Comparison of ENCODE assay signal across 8 cellular contexts in the genomic region with DNA sequence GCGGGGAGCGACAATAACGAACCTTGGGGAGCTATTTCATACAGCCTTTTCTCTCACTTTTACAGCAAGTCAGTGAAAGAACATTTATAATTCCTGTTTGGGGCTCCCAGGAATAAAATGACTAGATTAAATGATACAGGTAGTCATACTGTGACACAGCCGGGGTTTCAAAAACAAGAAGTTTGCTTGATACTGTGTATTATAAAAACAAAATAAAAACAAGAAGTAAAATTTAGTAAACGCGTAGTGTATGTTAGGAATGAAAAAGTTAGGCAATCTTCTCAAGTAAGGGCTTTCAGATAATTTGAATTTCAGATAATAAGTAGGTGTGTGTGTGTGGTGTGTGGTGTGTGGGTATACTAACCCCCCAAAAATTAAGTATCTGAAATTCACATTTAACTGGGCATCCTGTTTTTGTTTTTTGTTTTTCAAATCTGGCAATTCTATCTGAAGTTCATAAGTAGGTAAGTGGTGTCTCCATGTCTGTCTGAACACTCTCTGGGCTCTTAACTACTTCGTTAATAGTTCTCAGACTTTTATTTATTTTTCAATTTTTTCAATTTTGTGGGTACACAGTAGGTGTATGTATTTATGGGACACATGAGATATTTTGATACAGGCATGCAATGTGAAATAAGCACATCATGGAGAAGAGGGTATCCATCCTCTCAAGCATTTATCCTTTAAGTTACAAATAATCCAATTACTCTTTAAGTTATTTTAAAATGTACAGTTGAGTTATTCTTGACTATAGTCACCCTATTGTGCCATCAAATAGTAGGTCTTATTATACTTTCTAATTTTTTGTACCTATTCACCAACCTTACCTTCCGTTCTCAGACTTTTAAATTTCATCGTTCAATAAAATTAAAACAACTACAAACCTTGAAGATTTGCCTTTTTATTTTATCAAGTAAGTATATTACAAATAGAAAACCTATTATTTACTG. TPM values are rescaled to one million over a fixed set of nuclear protein-coding genes. Genes with fewer than 3 reads are reported as not detected.
DNase-seq lines count a peak whose midpoint lies in the region; ATAC-seq, FAIRE-seq and TF ChIP-seq lines count a peak whose summit lies in the region.

No MANE protein-coding gene starts in this region.

- peak overlapping the region in 6 of 12 donors; percentile 86 to 93 (median 92) for H3K27ac ChIP-seq in heart left ventricle
- H3K27ac ChIP-seq in K562 (ENCODE audit: extremely low read depth, low read depth, low read length): peak overlapping the region; percentile 84
- H3K27ac ChIP-seq in urinary bladder (ENCODE audit: low read depth): no peak overlapping the region

- H3K27ac Mint-ChIP-seq in mesothelial cell of epicardium: no peak overlapping the region

- ATAC-seq in heart left ventricle (no peak), K562 (no peak), HG02759 (IDR thresholded peaks at IDR 0.05; ENCODE audit: unreplicated experiment) (no peak)

- no peaks in the 10 kb centered on the region for H3K9me1 ChIP-seq in K562 (ENCODE audit: control insufficient read depth, insufficient read depth, low read length)

- H2AFZ ChIP-seq in K562 (ENCODE audit: low read depth, low read length): peak overlapping the region; percentile 85

- peaks cover 16% of the 10 kb centered on the region for H3K4me1 Mint-ChIP-seq in mesothelial cell of epicardium

- no peak for FAIRE-seq in K562 (lab: Jason Lieb, UNC)

- WGBS in heart left ventricle, 4 donors: 43 to 46% (median 44%) methylated on average over 9 of the region's 9 CpGs
- WGBS in K562 (ENCODE audit: insufficient coverage, low coverage, missing lambda C conversion rate): 22% methylated on average over 9 of the region's 9 CpGs
- whole genome bisulfite sequencing in urinary bladder: 43% methylated on average over 9 of the region's 9 CpGs

- TF ChIP-seq RAD21 in K562 (CRISPR knock-in tag; conservative IDR thresholded peaks at IDR 0.05 in 1 of 2, IDR thresholded peaks at IDR 0.05 in 1 of 2): no peak

- H3K36me3 ChIP-seq in heart left ventricle (peaks cover 0 to 14% (median 1%) of the 10 kb centered on the region in 9 donors), K562 (ENCODE audit: control insufficient read depth, insufficient read depth, low read length) (peaks cover 32% of the 10 kb centered on the region), urinary bladder (ENCODE audit: insufficient read depth) (no peaks in the 10 kb centered on the region)

- H3K4me3 ChIP-seq in heart left ventricle (peak overlapping the region in 10 of 12 donors; percentile 66 to 99 (median 94)), K562 (peak overlapping the region; percentile 93; the same call in 1 of the 2 replicates), urinary bladder (ENCODE audit: low read depth, low read length) (peak overlapping the region; percentile 85)

- no TSS peak for BruUV-seq in K562 (replicated peaks; lab: Mats Ljungman, UMichigan)

- peaks cover 0 to 35% (median 22%) of the 10 kb centered on the region in 9 donors for H3K27me3 ChIP-seq in heart left ventricle
- no peaks in the 10 kb centered on the region for H3K27me3 ChIP-seq in K562 (ENCODE audit: control insufficient read depth in 2 of 2, insufficient read depth in 2 of 2, low read length in 2 of 2)

- no peaks in the 10 kb centered on the region for H3K9me3 Mint-ChIP-seq in mesothelial cell of epicardium

- intact Hi-C loops in heart left ventricle (cut with DNase I) (loop anchor here in 2 of 10 donors (2.0 to 5.0 kb wide), 2 partner anchors 25 to 60 kb away; partner anchors contain the start of genes MBD6 (in 2 of the 2) and MARS1 (in 1 of the 2)), cardiac septum (cut with DNase I) (loop anchor here (2.0 kb wide), 1 partner anchor 25 kb away; the partner anchor contains the start of gene MBD6), K562 (cut with micrococcal nuclease) (loop anchor here (1.0 kb wide), 1 partner anchor 25 kb away; the partner anchor contains the start of gene MBD6)

- DNase-seq in heart left ventricle (no peak), cardiac septum (ENCODE audit: low spot score) (no peak), K562 (ENCODE audit: extremely low read depth in 1 of 4, low spot score in 3 of 4) (no peak), mesothelial cell of epicardium (ENCODE audit: low spot score in 2 of 2, unreplicated experiment in 2 of 2) (no peak), NCI-H2227 (lab: John Stamatoyannopoulos, UW; ENCODE audit: unreplicated experiment) (no peak), NCI-H510A treated with DMSO at 0.1 percent for 48 hours (lab: John Stamatoyannopoulos, UW) (no peak)

- H3K27me3 Mint-ChIP-seq in mesothelial cell of epicardium (ENCODE audit: low read depth): peaks cover 56% of the 10 kb centered on the region

- peak overlapping the region; percentile 94 to 98; a peak in 2 of 4 replicates for H3K9ac ChIP-seq in K562 (ENCODE audit: insufficient read depth in 1 of 2, low read depth in 2 of 2, low read length in 2 of 2)

- TF ChIP-seq CTCF in heart left ventricle (IDR thresholded peaks at IDR 0.05) (no peak), K562 (IDR thresholded peaks at IDR 0.05 in 2 of 3, conservative IDR thresholded peaks at IDR 0.05 in 1 of 3; ENCODE audit: insufficient read depth in 2 of 3, low read depth in 1 of 3, low read length in 3 of 3) (no peak), mesothelial cell of epicardium (IDR thresholded peaks at IDR 0.05; ENCODE audit: unreplicated experiment) (no peak)

- no peaks in the 10 kb centered on the region for H4K20me1 ChIP-seq in K562 (replicated peaks; ENCODE audit: control insufficient read depth, insufficient read depth, low read length)

- H3K9me3 ChIP-seq in heart left ventricle (no peaks in the 10 kb centered on the region), K562 (replicated peaks; ENCODE audit: control insufficient read depth, insufficient read depth, low read depth, low read length) (no peaks in the 10 kb centered on the region)

- peak overlapping the region; percentile 97 for H3K4me2 ChIP-seq in K562 (ENCODE audit: insufficient read depth, low read length)

- peaks cover 4% of the 10 kb centered on the region for H3K36me3 Mint-ChIP-seq in mesothelial cell of epicardium

- POLR2A ChIA-PET in K562 (lab: Yijun Ruan, JAX): interaction anchor here (0.6 to 4.4 kb wide), 16 partner anchors 8 to 301 kb away, joined by 3 to 53 read pairs (median 5); partner anchors contain the start of gene DDIT3

- 0 out of 2 replicates have a peak, but pooled peaks have one; percentile 1 for TF ChIP-seq EP300 in K562 (IDR thresholded peaks at IDR 0.05; ENCODE audit: low read length)

- TF ChIP-seq POLR2A in heart left ventricle (IDR thresholded peaks at IDR 0.05) (no peak), K562 (conservative IDR thresholded peaks at IDR 0.05) (no peak)

- in situ Hi-C loops in K562 (cut with MboI): no loop called here

- H3K4me1 ChIP-seq in heart left ventricle (peaks cover 0 to 48% (median 30%) of the 10 kb centered on the region in 12 donors), K562 (replicated peaks in 1 of 2; ENCODE audit: control insufficient read depth in 2 of 2, insufficient read depth in 2 of 2, low read length in 2 of 2) (peaks cover 44 to 57% of the 10 kb centered on the region in 2 experiments), urinary bladder (ENCODE audit: insufficient read depth) (no peaks in the 10 kb centered on the region)

- peaks cover 63% of the 10 kb centered on the region for H3K79me2 ChIP-seq in K562 (ENCODE audit: control insufficient read depth, insufficient read depth, low read length)

- CTCF ChIA-PET in K562 (lab: Yijun Ruan, JAX; ENCODE audit: low intra/inter-chr PET ratio): no interaction called here

- H3K4me3 Mint-ChIP-seq in mesothelial cell of epicardium: peak overlapping the region; percentile 98

RNA-seq across cellular contexts. Expression of gene DCTN2, which starts 0.6 kb away (rescaled TPM):
- 100 to 1,000 TPM in 5 of 9 donors, 10 to 100 TPM in 4; 84.4 to 159 (median 109) TPM for total RNA-seq in heart left ventricle
- polyA plus RNA-seq in heart left ventricle: 100 to 1,000 TPM in 1 of 2 donors, 10 to 100 TPM in 1; 62.3 to 228 TPM
- total RNA-seq in cardiac septum: 100 TPM
- 253 and 274 TPM in 2 replicates for total RNA-seq in K562 (2011; cell fraction: chromatin; rRNA removed; ENCODE audit: low replicate concordance)
- 125 and 135 TPM in 2 replicates for total RNA-seq in K562 (2011; cell fraction: nucleolus; rRNA removed)
- total RNA-seq in K562 (2011; cell fraction: nucleoplasm; rRNA removed): 180 and 202 TPM in 2 replicates
- 128 and 135 TPM in 2 replicates for total RNA-seq in K562 (2014; rRNA removed)
- 114 and 115 TPM in 2 replicates for total RNA-seq in K562 (2014; rRNA removed; fragmentation: Illumina TruSeq; extraction: Trizol)
- 122 and 151 TPM in 2 replicates for total RNA-seq in K562 (2015; rRNA removed; fragmentation: Illumina TruSeq; extraction: Trizol)
- 119 and 129 TPM in 2 replicates for total RNA-seq in K562 (2021)
- 137 and 161 TPM in 2 replicates for polyA plus RNA-seq in K562 (2011; rRNA removed)
- polyA plus RNA-seq in K562 (2011; cell fraction: cytosol; rRNA removed): 125 and 134 TPM in 2 replicates
- polyA plus RNA-seq in K562 (2011; cell fraction: nucleus; rRNA removed): 140 and 175 TPM in 2 replicates
- 98.5 and 216 TPM in 2 replicates for polyA plus RNA-seq in K562 (2012)
- 255 and 270 TPM in 2 replicates for polyA plus RNA-seq in K562 (2014; fragmentation: Illumina TruSeq; extraction: Trizol)
- polyA plus RNA-seq in K562 (2014; fragmentation: Nextera tagmentation; extraction: Ambion mirVana): 10 to 100 TPM; 43.6 to 64.7 TPM
- 125 and 127 TPM in 2 replicates for polyA plus RNA-seq in K562 (2014; rRNA removed)
- polyA minus RNA-seq in K562 (2011; rRNA and poly(A)+ RNA removed): 129 and 192 TPM in 2 replicates
- polyA minus RNA-seq in K562 (2011; cell fraction: cytosol; rRNA and poly(A)+ RNA removed): 103 and 129 TPM in 2 replicates
- polyA minus RNA-seq in K562 (2011; cell fraction: nucleus; rRNA and poly(A)+ RNA removed): 35.9 and 66.2 TPM in 2 replicates
- 102 to 103 TPM (median 102 TPM) in 3 replicates for total RNA-seq in mesothelial cell of epicardium
- total RNA-seq in urinary bladder: 70.8 TPM
- polyA plus RNA-seq in urinary bladder: 195 TPM

RNA-seq across cellular contexts. Expression of gene KIF5A, which starts 2.2 kb away (rescaled TPM):
- total RNA-seq in heart left ventricle: under 1 TPM in 6 of 9 donors, not detected in 3; 0.07 to 0.31 (median 0.17) TPM
- polyA plus RNA-seq in heart left ventricle: under 1 TPM; 0.06 to 0.08 TPM
- 0.22 TPM for total RNA-seq in cardiac septum
- total RNA-seq in K562 (2011; cell fraction: chromatin; rRNA removed; ENCODE audit: low replicate concordance): 64.9 and 77.9 TPM in 2 replicates
- total RNA-seq in K562 (2011; cell fraction: nucleolus; rRNA removed): 36.1 and 39.9 TPM in 2 replicates
- 52.8 and 54.9 TPM in 2 replicates for total RNA-seq in K562 (2011; cell fraction: nucleoplasm; rRNA removed)
- 5.9 and 7.1 TPM in 2 replicates for total RNA-seq in K562 (2014; rRNA removed)
- 7.3 and 8.0 TPM in 2 replicates for total RNA-seq in K562 (2014; rRNA removed; fragmentation: Illumina TruSeq; extraction: Trizol)
- total RNA-seq in K562 (2015; rRNA removed; fragmentation: Illumina TruSeq; extraction: Trizol): 4.3 and 4.5 TPM in 2 replicates
- total RNA-seq in K562 (2021): 14.2 and 17.7 TPM in 2 replicates
- 16.0 and 19.3 TPM in 2 replicates for polyA plus RNA-seq in K562 (2011; rRNA removed)
- 5.5 and 8.2 TPM in 2 replicates for polyA plus RNA-seq in K562 (2011; cell fraction: cytosol; rRNA removed)
- polyA plus RNA-seq in K562 (2011; cell fraction: nucleus; rRNA removed): 66.5 and 75.3 TPM in 2 replicates
- 8.1 and 30.3 TPM in 2 replicates for polyA plus RNA-seq in K562 (2012)
- polyA plus RNA-seq in K562 (2014; fragmentation: Illumina TruSeq; extraction: Trizol): 16.0 and 16.1 TPM in 2 replicates
- polyA plus RNA-seq in K562 (2014; fragmentation: Nextera tagmentation; extraction: Ambion mirVana): 1 to 10 TPM; 3.4 to 5.3 TPM
- polyA plus RNA-seq in K562 (2014; rRNA removed): 15.8 and 17.7 TPM in 2 replicates
- polyA minus RNA-seq in K562 (2011; rRNA and poly(A)+ RNA removed): 13.4 and 14.8 TPM in 2 replicates
- 5.6 and 6.9 TPM in 2 replicates for polyA minus RNA-seq in K562 (2011; cell fraction: cytosol; rRNA and poly(A)+ RNA removed)
- 14.0 and 22.0 TPM in 2 replicates for polyA minus RNA-seq in K562 (2011; cell fraction: nucleus; rRNA and poly(A)+ RNA removed)
- total RNA-seq in mesothelial cell of epicardium: 0.40 to 0.69 TPM (median 0.59 TPM) in 3 replicates
- 1.5 TPM for total RNA-seq in urinary bladder
- 1.3 TPM for polyA plus RNA-seq in urinary bladder

RNA-seq across cellular contexts. Expression of gene MBD6, which starts 25.0 kb away (rescaled TPM):
- total RNA-seq in heart left ventricle: 10 to 100 TPM; 13.1 to 43.3 (median 30.1) TPM
- polyA plus RNA-seq in heart left ventricle: 10 to 100 TPM; 11.4 to 17.2 TPM
- 39.9 TPM for total RNA-seq in cardiac septum
- total RNA-seq in K562 (2011; cell fraction: chromatin; rRNA removed; ENCODE audit: low replicate concordance): 77.3 and 118 TPM in 2 replicates
- total RNA-seq in K562 (2011; cell fraction: nucleolus; rRNA removed): 43.2 and 44.7 TPM in 2 replicates
- 49.3 and 57.0 TPM in 2 replicates for total RNA-seq in K562 (2011; cell fraction: nucleoplasm; rRNA removed)
- total RNA-seq in K562 (2014; rRNA removed): 4.7 and 6.3 TPM in 2 replicates
- total RNA-seq in K562 (2014; rRNA removed; fragmentation: Illumina TruSeq; extraction: Trizol): 2.7 and 3.8 TPM in 2 replicates
- 3.6 and 6.1 TPM in 2 replicates for total RNA-seq in K562 (2015; rRNA removed; fragmentation: Illumina TruSeq; extraction: Trizol)
- 46.6 and 54.8 TPM in 2 replicates for total RNA-seq in K562 (2021)
- 2.0 and 6.8 TPM in 2 replicates for polyA plus RNA-seq in K562 (2011; rRNA removed)
- 1.1 and 1.4 TPM in 2 replicates for polyA plus RNA-seq in K562 (2011; cell fraction: cytosol; rRNA removed)
- polyA plus RNA-seq in K562 (2011; cell fraction: nucleus; rRNA removed): 25.0 and 38.2 TPM in 2 replicates
- polyA plus RNA-seq in K562 (2012): 21.1 and 37.7 TPM in 2 replicates
- 14.1 and 20.3 TPM in 2 replicates for polyA plus RNA-seq in K562 (2014; fragmentation: Illumina TruSeq; extraction: Trizol)
- 1 to 10 TPM; 2.6 to 2.9 TPM for polyA plus RNA-seq in K562 (2014; fragmentation: Nextera tagmentation; extraction: Ambion mirVana)
- 12.2 and 19.8 TPM in 2 replicates for polyA plus RNA-seq in K562 (2014; rRNA removed)
- 1.7 and 4.1 TPM in 2 replicates for polyA minus RNA-seq in K562 (2011; rRNA and poly(A)+ RNA removed)
- polyA minus RNA-seq in K562 (2011; cell fraction: cytosol; rRNA and poly(A)+ RNA removed): 5.2 and 13.3 TPM in 2 replicates
- polyA minus RNA-seq in K562 (2011; cell fraction: nucleus; rRNA and poly(A)+ RNA removed): 15.5 and 20.1 TPM in 2 replicates
- total RNA-seq in mesothelial cell of epicardium: 113 to 121 TPM (median 118 TPM) in 3 replicates
- total RNA-seq in urinary bladder: 9.6 TPM
- 31.1 TPM for polyA plus RNA-seq in urinary bladder

RNA-seq across cellular contexts. Expression of gene DDIT3, which starts 27.3 kb away (rescaled TPM):
- total RNA-seq in heart left ventricle: 10 to 100 TPM; 11.5 to 30.9 (median 17.5) TPM
- 10 to 100 TPM; 58.3 to 60.5 TPM for polyA plus RNA-seq in heart left ventricle
- total RNA-seq in cardiac septum: 24.0 TPM
- 172 and 185 TPM in 2 replicates for total RNA-seq in K562 (2011; cell fraction: chromatin; rRNA removed; ENCODE audit: low replicate concordance)
- total RNA-seq in K562 (2011; cell fraction: nucleolus; rRNA removed): 119 and 124 TPM in 2 replicates
- total RNA-seq in K562 (2011; cell fraction: nucleoplasm; rRNA removed): 106 and 127 TPM in 2 replicates
- total RNA-seq in K562 (2014; rRNA removed): 68.2 and 89.9 TPM in 2 replicates
- total RNA-seq in K562 (2014; rRNA removed; fragmentation: Illumina TruSeq; extraction: Trizol): 89.6 and 104 TPM in 2 replicates
- total RNA-seq in K562 (2015; rRNA removed; fragmentation: Illumina TruSeq; extraction: Trizol): 53.7 and 59.1 TPM in 2 replicates
- total RNA-seq in K562 (2021): 56.8 and 61.8 TPM in 2 replicates
- 99.0 and 118 TPM in 2 replicates for polyA plus RNA-seq in K562 (2011; rRNA removed)
- polyA plus RNA-seq in K562 (2011; cell fraction: cytosol; rRNA removed): 29.5 and 56.7 TPM in 2 replicates
- polyA plus RNA-seq in K562 (2011; cell fraction: nucleus; rRNA removed): 133 and 186 TPM in 2 replicates
- polyA plus RNA-seq in K562 (2012): 99.5 and 353 TPM in 2 replicates
- 83.9 and 103 TPM in 2 replicates for polyA plus RNA-seq in K562 (2014; fragmentation: Illumina TruSeq; extraction: Trizol)
- 100 to 1,000 TPM; 254 to 272 TPM for polyA plus RNA-seq in K562 (2014; fragmentation: Nextera tagmentation; extraction: Ambion mirVana)
- 87.2 and 127 TPM in 2 replicates for polyA plus RNA-seq in K562 (2014; rRNA removed)
- polyA minus RNA-seq in K562 (2011; rRNA and poly(A)+ RNA removed): 37.2 and 59.6 TPM in 2 replicates
- 22.3 and 23.0 TPM in 2 replicates for polyA minus RNA-seq in K562 (2011; cell fraction: cytosol; rRNA and poly(A)+ RNA removed)
- 25.7 and 57.9 TPM in 2 replicates for polyA minus RNA-seq in K562 (2011; cell fraction: nucleus; rRNA and poly(A)+ RNA removed)
- total RNA-seq in mesothelial cell of epicardium: 15.6 to 18.6 TPM (median 17.2 TPM) in 3 replicates
- 15.4 TPM for total RNA-seq in urinary bladder
- 58.0 TPM for polyA plus RNA-seq in urinary bladder

RNA-seq across cellular contexts. Expression of gene PIP4K2C, which starts 43.4 kb away (rescaled TPM):
- total RNA-seq in heart left ventricle (10 to 100 TPM; 12.9 to 31.0 (median 17.0) TPM), cardiac septum (17.9 TPM), K562 (2014; rRNA removed) (13.8 and 20.7 TPM in 2 replicates), K562 (2014; rRNA removed; fragmentation: Illumina TruSeq; extraction: Trizol) (18.3 and 19.9 TPM in 2 replicates), K562 (2015; rRNA removed; fragmentation: Illumina TruSeq; extraction: Trizol) (18.0 and 22.3 TPM in 2 replicates), K562 (2021) (28.8 and 29.3 TPM in 2 replicates), mesothelial cell of epicardium (23.4 to 24.2 TPM (median 23.7 TPM) in 3 replicates), urinary bladder (9.5 TPM)
- polyA plus RNA-seq in heart left ventricle (10 to 100 TPM in 1 of 2 donors, 1 to 10 TPM in 1; 4.6 to 22.6 TPM), K562 (2011; rRNA removed) (31.3 and 31.4 TPM in 2 replicates), K562 (2014; fragmentation: Illumina TruSeq; extraction: Trizol) (39.5 and 41.4 TPM in 2 replicates), K562 (2014; fragmentation: Nextera tagmentation; extraction: Ambion mirVana) (10 to 100 TPM in 1 of 2 experiments, 1 to 10 TPM in 1; 9.0 to 10.8 TPM), K562 (2014; rRNA removed) (18.5 and 25.8 TPM in 2 replicates), urinary bladder (26.8 TPM)
- 28.9 and 41.5 TPM in 2 replicates for total RNA-seq in K562 (2011; cell fraction: chromatin; rRNA removed; ENCODE audit: low replicate concordance)
- 20.9 and 21.7 TPM in 2 replicates for total RNA-seq in K562 (2011; cell fraction: nucleolus; rRNA removed)
- 26.5 and 30.7 TPM in 2 replicates for total RNA-seq in K562 (2011; cell fraction: nucleoplasm; rRNA removed)
- 16.1 and 24.3 TPM in 2 replicates for polyA plus RNA-seq in K562 (2011; cell fraction: cytosol; rRNA removed)
- 42.4 and 45.7 TPM in 2 replicates for polyA plus RNA-seq in K562 (2011; cell fraction: nucleus; rRNA removed)
- polyA plus RNA-seq in K562 (2012): 23.2 and 26.6 TPM in 2 replicates
- 20.2 and 21.0 TPM in 2 replicates for polyA minus RNA-seq in K562 (2011; rRNA and poly(A)+ RNA removed)
- 9.1 and 18.2 TPM in 2 replicates for polyA minus RNA-seq in K562 (2011; cell fraction: cytosol; rRNA and poly(A)+ RNA removed)
- polyA minus RNA-seq in K562 (2011; cell fraction: nucleus; rRNA and poly(A)+ RNA removed): 6.7 and 9.2 TPM in 2 replicates
